In the genomic region with DNA sequence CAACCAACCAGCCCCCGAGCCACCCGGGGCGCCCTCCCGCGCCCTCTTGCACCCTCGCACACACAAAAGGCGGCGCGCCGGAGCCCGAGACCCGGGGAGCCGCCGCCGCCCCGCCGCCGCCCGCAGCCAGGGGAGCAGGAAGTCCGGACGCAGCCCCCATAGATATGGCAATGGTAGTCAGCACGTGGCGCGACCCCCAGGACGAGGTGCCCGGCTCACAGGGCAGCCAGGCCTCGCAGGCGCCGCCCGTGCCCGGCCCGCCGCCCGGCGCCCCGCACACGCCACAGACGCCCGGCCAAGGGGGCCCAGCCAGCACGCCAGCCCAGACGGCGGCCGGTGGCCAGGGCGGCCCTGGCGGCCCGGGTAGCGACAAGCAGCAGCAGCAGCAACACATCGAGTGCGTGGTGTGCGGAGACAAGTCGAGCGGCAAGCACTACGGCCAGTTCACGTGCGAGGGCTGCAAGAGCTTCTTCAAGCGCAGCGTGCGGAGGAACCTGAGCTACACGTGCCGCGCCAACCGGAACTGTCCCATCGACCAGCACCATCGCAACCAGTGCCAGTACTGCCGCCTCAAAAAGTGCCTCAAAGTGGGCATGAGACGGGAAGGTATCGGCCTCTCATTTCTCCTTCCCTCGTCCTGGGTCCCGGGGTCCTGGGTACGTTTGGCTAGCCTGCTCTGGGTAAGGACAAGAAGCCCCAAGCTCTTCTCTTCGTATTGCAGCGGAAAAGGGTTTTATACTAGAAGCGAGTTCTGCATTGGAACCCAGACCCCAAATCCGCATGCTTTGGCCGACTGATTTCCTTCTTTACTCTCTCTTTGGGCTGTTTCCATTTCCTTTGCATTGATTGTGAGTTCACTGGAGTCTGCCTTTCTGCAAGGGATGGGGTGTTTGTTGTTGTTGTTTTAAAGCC, we compare ENCODE assay signal across 8 cellular contexts. TPM values are rescaled to one million over a fixed set of nuclear protein-coding genes. Genes with fewer than 3 reads are reported as not detected.
DNase-seq lines count a peak whose midpoint lies in the region; ATAC-seq, FAIRE-seq and TF ChIP-seq lines count a peak whose summit lies in the region.

No MANE protein-coding gene starts in this region.

- ATAC-seq in right cardiac atrium (no peak), HG03108 (IDR thresholded peaks at IDR 0.05; ENCODE audit: unreplicated experiment) (no peak)

- H3K36me3 Mint-ChIP-seq in activated T-helper 1 cell treated with anti-CD3 and anti-CD28 coated beads, Interleukin-12 subunit alpha, Interleukin-12 subunit beta, Interleukin-2, Interleukin-4 antibody, amounts not matched to agents 30 ng/mL and 10 ng/mL and 1 ng/mL, durations not matched to agents 14 hours and 24 hours and 36 hours (ENCODE audit: low read depth): peaks cover 2% of the 10 kb centered on the region

- no peak for DNase-seq in AG04449 (ENCODE audit: low read depth, low spot score)
- DNase-seq in HFF-Myc (ENCODE audit: extremely low read depth, low read depth): no peak
- DNase-seq in activated T-helper 1 cell treated with anti-CD3 and anti-CD28 coated beads, Interleukin-12 subunit alpha, Interleukin-12 subunit beta, Interleukin-2, Interleukin-4 antibody, amounts not matched to agents 30 ng/mL and 10 ng/mL and 1 ng/mL, durations not matched to agents 14 hours and 24 hours and 36 hours (ENCODE audit: low spot score): no peak
- peak; percentile 37 to 81 (median 72) for DNase-seq in right cardiac atrium
- DNase-seq in small intestine: peak; percentile 68
- no peak for DNase-seq in GOT3 (lab: John Stamatoyannopoulos, UW)
- DNase-seq in anterior cingulate cortex (lab: John Stamatoyannopoulos, UW): no peak

- H3K36me3 ChIP-seq in small intestine (ENCODE audit: control insufficient read depth in 2 of 2, insufficient read depth in 2 of 2, low read length in 2 of 2): no peaks in the 10 kb centered on the region

- POLR2A ChIA-PET in AG04449 (lab: Yijun Ruan, JAX): interaction anchor here (0.9 to 1.0 kb wide), 2 partner anchors 8 to 285 kb away, joined by 3 to 6 read pairs; no protein-coding TSS in a partner anchor

- 1% methylated on average over 75 of the region's 75 CpGs for WGBS in right cardiac atrium
- WGBS in small intestine, 3 donors: 6 to 9% (median 7%) methylated on average over 59 to 75 of the region's 75 CpGs

- H3K27me3 ChIP-seq in right cardiac atrium (ENCODE audit: control insufficient read depth, insufficient read depth) (no peaks in the 10 kb centered on the region), small intestine (ENCODE audit: control insufficient read depth in 2 of 2, insufficient read depth in 2 of 2, low read length in 2 of 2) (peaks cover 0 to 6% of the 10 kb centered on the region in 2 donors)

- TF ChIP-seq CTCF in AG04449 (IDR thresholded peaks at IDR 0.05; ENCODE audit: insufficient read depth, low read length, missing control alignments) (no peak), HFF-Myc (IDR thresholded peaks at IDR 0.05; ENCODE audit: low read depth, low read length, missing control alignments) (no peak)

- peak overlapping the region; percentile 37 for H3K4me3 Mint-ChIP-seq in activated T-helper 1 cell treated with anti-CD3 and anti-CD28 coated beads, Interleukin-12 subunit alpha, Interleukin-12 subunit beta, Interleukin-2, Interleukin-4 antibody, amounts not matched to agents 30 ng/mL and 10 ng/mL and 1 ng/mL, durations not matched to agents 14 hours and 24 hours and 36 hours

- intact Hi-C loops in activated T-helper 1 cell treated with anti-CD3 and anti-CD28 coated beads, Interleukin-12 subunit alpha, Interleukin-12 subunit beta, Interleukin-2, Interleukin-4 antibody, amounts not matched to agents 30 ng/mL and 10 ng/mL and 1 ng/mL, durations not matched to agents 14 hours and 24 hours and 36 hours (cut with micrococcal nuclease): loop anchor here (2.0 kb wide), 2 partner anchors 25 to 35 kb away; no protein-coding TSS in a partner anchor
- intact Hi-C loops in right cardiac atrium (cut with DNase I): loop anchor here in 1 of 4 donors (10.0 kb wide), 1 partner anchor 857 kb away; no protein-coding TSS in a partner anchor

- CTCF ChIA-PET in AG04449 (lab: Yijun Ruan, JAX): interaction anchor here (0.8 to 1.7 kb wide), 3 partner anchors 8 to 56 kb away, joined by 3 to 7 read pairs (median 3); no protein-coding TSS in a partner anchor

- H3K4me3 ChIP-seq in AG04449 (ENCODE audit: low read depth, low read length) (peak overlapping the region; percentile 96), HFF-Myc (replicated peaks; ENCODE audit: low read depth, low read length) (peak overlapping the region; percentile 95), right cardiac atrium (ENCODE audit: low read length) (peak overlapping the region; percentile 96), small intestine (ENCODE audit: low read depth in 1 of 2, low read length in 2 of 2) (peak overlapping the region; percentile 52 to 82)

- H3K4me1 ChIP-seq in right cardiac atrium (ENCODE audit: control insufficient read depth, insufficient read depth, low read length) (no peaks in the 10 kb centered on the region), small intestine (ENCODE audit: control insufficient read depth in 2 of 2, insufficient read depth in 1 of 2, low read depth in 1 of 2, low read length in 1 of 2) (peaks cover 2 to 7% of the 10 kb centered on the region in 2 donors)

- H3K27ac Mint-ChIP-seq in activated T-helper 1 cell treated with anti-CD3 and anti-CD28 coated beads, Interleukin-12 subunit alpha, Interleukin-12 subunit beta, Interleukin-2, Interleukin-4 antibody, amounts not matched to agents 30 ng/mL and 10 ng/mL and 1 ng/mL, durations not matched to agents 14 hours and 24 hours and 36 hours: peak overlapping the region; percentile 63

- peaks cover 9% of the 10 kb centered on the region for H3K4me1 Mint-ChIP-seq in activated T-helper 1 cell treated with anti-CD3 and anti-CD28 coated beads, Interleukin-12 subunit alpha, Interleukin-12 subunit beta, Interleukin-2, Interleukin-4 antibody, amounts not matched to agents 30 ng/mL and 10 ng/mL and 1 ng/mL, durations not matched to agents 14 hours and 24 hours and 36 hours (ENCODE audit: low read depth)

- H3K9me3 ChIP-seq in right cardiac atrium (ENCODE audit: control insufficient read depth, low read length) (no peaks in the 10 kb centered on the region), small intestine (ENCODE audit: control insufficient read depth, low read depth) (no peaks in the 10 kb centered on the region)

- H3K27me3 Mint-ChIP-seq in activated T-helper 1 cell treated with anti-CD3 and anti-CD28 coated beads, Interleukin-12 subunit alpha, Interleukin-12 subunit beta, Interleukin-2, Interleukin-4 antibody, amounts not matched to agents 30 ng/mL and 10 ng/mL and 1 ng/mL, durations not matched to agents 14 hours and 24 hours and 36 hours (ENCODE audit: insufficient read depth): peaks cover 78% of the 10 kb centered on the region

- H3K9me3 Mint-ChIP-seq in activated T-helper 1 cell treated with anti-CD3 and anti-CD28 coated beads, Interleukin-12 subunit alpha, Interleukin-12 subunit beta, Interleukin-2, Interleukin-4 antibody, amounts not matched to agents 30 ng/mL and 10 ng/mL and 1 ng/mL, durations not matched to agents 14 hours and 24 hours and 36 hours: no peaks in the 10 kb centered on the region

- FAIRE-seq in small intestine (lab: Jason Lieb, UNC): no peak

- H3K27ac ChIP-seq in right cardiac atrium (ENCODE audit: low read length) (peak overlapping the region; percentile 98), small intestine (ENCODE audit: low read depth in 1 of 2, low read length in 1 of 2) (peak overlapping the region; percentile 8 to 93)

RNA-seq across cellular contexts. Expression of a gene that starts 1.7 kb away (rescaled TPM):
- not detected in 2 replicates for total RNA-seq in activated T-helper 1 cell treated with anti-CD3 and anti-CD28 coated beads, Interleukin-12 subunit alpha, Interleukin-12 subunit beta, Interleukin-2, Interleukin-4 antibody, amounts not matched to agents 30 ng/mL and 10 ng/mL and 1 ng/mL, durations not matched to agents 14 hours and 24 hours and 36 hours
- 10 to 100 TPM; 44.3 to 68.6 (median 54.8) TPM for total RNA-seq in right cardiac atrium
- polyA plus RNA-seq in right cardiac atrium (43.0 TPM), small intestine (10 to 100 TPM in 1 of 3 donors, 1 to 10 TPM in 2; 3.6 to 26.3 (median 4.9) TPM)

Comparison
In these comparisons a context has a peak if more than half of its experiments do, and no peak if none do; other contexts are left out.
1. DNase-seq: peak in right cardiac atrium (3 of 3) and small intestine (single experiment); none in AG04449 (single experiment), HFF-Myc (single experiment), activated T-helper 1 cell treated with anti-CD3 and anti-CD28 coated beads, Interleukin-12 subunit alpha, Interleukin-12 subunit beta, Interleukin-2, Interleukin-4 antibody, amounts not matched to agents 30 ng/mL and 10 ng/mL and 1 ng/mL, durations not matched to agents 14 hours and 24 hours and 36 hours (single experiment), GOT3 (single experiment) and anterior cingulate cortex (0 of 58).
2. RNA of a gene that starts 1.7 kb away (total RNA-seq): 44.3 to 68.6 TPM in right cardiac atrium; not detected in activated T-helper 1 cell treated with anti-CD3 and anti-CD28 coated beads, Interleukin-12 subunit alpha, Interleukin-12 subunit beta, Interleukin-2, Interleukin-4 antibody, amounts not matched to agents 30 ng/mL and 10 ng/mL and 1 ng/mL, durations not matched to agents 14 hours and 24 hours and 36 hours; every median in the first group is over 10 times any median in the second.
3. Peak in every context shown above with its lines, with median percentiles within 50 percentile points of each other: H3K4me3 ChIP-seq.